1 cellular context compared by ENCODE assay signal in the genomic region with DNA sequence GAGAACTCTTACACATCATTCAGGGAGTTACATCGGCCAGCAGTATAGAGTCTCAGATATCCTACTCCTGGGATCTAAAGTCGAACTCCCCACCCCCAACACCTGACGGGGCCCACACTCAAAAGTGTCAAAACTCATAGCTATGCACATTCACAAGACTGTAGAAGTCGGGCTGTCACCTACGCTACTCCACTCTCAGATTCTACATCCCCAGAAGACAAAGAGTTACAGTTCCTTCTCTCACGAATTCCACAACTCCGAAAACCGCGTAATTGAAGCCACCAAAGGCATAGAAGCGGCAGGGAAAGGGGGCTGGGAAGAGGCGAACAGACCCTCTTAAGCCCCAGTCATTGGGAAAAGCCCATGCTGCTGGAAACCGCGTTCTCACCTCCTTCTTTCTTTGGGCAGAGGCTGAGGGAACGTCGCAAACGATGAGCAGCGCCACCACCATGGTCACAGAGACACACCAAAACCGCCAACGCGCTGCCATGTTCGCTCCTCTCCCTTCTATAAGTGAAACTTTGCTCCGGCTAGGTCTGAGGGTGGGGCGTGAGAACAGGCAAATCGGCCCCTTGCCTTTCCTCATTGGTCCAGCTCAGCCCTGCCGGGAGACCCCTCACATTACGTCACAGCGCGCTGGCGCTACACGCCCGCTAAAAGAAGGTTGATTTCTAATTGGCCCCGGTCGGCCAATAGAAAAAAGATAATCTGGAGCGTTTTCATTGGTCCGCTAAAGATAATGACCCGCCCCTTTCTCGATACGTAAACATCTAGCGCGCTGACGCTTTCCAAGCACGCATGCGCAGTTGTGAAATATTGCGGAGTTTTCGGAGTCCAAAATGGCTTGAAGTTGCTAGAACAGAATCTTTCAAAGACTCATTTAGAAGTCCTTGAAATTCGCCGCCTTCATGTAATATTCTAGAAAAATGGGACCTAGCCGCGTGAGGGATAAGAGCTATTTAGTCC.
TF ChIP-seq lines count a peak whose summit lies in the region.

A gene (minus strand): TSS at position 515 of the 966 bp plus-strand sequence. CDS start 25 bp downstream, at position 490.

TF ChIP-seq in HepG2, 621 proteins besides CTCF, POLR2A, EP300 and RAD21 (continued from another document and continues in another):
- TF ChIP-seq, protein P1, sequence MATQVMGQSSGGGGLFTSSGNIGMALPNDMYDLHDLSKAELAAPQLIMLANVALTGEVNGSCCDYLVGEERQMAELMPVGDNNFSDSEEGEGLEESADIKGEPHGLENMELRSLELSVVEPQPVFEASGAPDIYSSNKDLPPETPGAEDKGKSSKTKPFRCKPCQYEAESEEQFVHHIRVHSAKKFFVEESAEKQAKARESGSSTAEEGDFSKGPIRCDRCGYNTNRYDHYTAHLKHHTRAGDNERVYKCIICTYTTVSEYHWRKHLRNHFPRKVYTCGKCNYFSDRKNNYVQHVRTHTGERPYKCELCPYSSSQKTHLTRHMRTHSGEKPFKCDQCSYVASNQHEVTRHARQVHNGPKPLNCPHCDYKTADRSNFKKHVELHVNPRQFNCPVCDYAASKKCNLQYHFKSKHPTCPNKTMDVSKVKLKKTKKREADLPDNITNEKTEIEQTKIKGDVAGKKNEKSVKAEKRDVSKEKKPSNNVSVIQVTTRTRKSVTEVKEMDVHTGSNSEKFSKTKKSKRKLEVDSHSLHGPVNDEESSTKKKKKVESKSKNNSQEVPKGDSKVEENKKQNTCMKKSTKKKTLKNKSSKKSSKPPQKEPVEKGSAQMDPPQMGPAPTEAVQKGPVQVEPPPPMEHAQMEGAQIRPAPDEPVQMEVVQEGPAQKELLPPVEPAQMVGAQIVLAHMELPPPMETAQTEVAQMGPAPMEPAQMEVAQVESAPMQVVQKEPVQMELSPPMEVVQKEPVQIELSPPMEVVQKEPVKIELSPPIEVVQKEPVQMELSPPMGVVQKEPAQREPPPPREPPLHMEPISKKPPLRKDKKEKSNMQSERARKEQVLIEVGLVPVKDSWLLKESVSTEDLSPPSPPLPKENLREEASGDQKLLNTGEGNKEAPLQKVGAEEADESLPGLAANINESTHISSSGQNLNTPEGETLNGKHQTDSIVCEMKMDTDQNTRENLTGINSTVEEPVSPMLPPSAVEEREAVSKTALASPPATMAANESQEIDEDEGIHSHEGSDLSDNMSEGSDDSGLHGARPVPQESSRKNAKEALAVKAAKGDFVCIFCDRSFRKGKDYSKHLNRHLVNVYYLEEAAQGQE (IDR thresholded peaks at IDR 0.05; ENCODE audit: borderline replicate concordance in 1 of 2, low read depth in 1 of 2, low read length in 2 of 2), result no peak
- no peak for TF ChIP-seq PTBP1 (IDR thresholded peaks at IDR 0.05; ENCODE audit: low read depth, low read length, poor library complexity, severe bottlenecking)
- TF ChIP-seq, protein P2, sequence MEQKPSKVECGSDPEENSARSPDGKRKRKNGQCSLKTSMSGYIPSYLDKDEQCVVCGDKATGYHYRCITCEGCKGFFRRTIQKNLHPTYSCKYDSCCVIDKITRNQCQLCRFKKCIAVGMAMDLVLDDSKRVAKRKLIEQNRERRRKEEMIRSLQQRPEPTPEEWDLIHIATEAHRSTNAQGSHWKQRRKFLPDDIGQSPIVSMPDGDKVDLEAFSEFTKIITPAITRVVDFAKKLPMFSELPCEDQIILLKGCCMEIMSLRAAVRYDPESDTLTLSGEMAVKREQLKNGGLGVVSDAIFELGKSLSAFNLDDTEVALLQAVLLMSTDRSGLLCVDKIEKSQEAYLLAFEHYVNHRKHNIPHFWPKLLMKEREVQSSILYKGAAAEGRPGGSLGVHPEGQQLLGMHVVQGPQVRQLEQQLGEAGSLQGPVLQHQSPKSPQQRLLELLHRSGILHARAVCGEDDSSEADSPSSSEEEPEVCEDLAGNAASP (CRISPR knock-in tag; IDR thresholded peaks at IDR 0.05; ENCODE audit: borderline replicate concordance), result no peak
- TF ChIP-seq NCOR1 (IDR thresholded peaks at IDR 0.05; ENCODE audit: borderline replicate concordance, low read length), result no peak
- no peak for TF ChIP-seq ZFP62 (CRISPR knock-in tag; IDR thresholded peaks at IDR 0.05)
- no peak for TF ChIP-seq ZNF766 (CRISPR knock-in tag; IDR thresholded peaks at IDR 0.05; ENCODE audit: borderline replicate concordance)
- TF ChIP-seq, protein P3, sequence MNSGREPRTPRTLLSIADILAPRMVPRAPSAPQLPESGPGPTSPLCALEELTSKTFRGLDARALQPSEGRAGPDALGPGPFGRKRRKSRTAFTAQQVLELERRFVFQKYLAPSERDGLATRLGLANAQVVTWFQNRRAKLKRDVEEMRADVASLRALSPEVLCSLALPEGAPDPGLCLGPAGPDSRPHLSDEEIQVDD (CRISPR knock-in tag; IDR thresholded peaks at IDR 0.05; ENCODE audit: borderline replicate concordance), result no peak
- TF ChIP-seq FOXK2 (IDR thresholded peaks at IDR 0.05), result peak; percentile 41; the same call in 1 of the 2 replicates
- TF ChIP-seq SCMH1 (CRISPR knock-in tag; IDR thresholded peaks at IDR 0.05; ENCODE audit: borderline replicate concordance), result no peak
- no peak for TF ChIP-seq ZNF577 (CRISPR knock-in tag; IDR thresholded peaks at IDR 0.05; ENCODE audit: borderline replicate concordance, low read depth)
- TF ChIP-seq, protein P4, sequence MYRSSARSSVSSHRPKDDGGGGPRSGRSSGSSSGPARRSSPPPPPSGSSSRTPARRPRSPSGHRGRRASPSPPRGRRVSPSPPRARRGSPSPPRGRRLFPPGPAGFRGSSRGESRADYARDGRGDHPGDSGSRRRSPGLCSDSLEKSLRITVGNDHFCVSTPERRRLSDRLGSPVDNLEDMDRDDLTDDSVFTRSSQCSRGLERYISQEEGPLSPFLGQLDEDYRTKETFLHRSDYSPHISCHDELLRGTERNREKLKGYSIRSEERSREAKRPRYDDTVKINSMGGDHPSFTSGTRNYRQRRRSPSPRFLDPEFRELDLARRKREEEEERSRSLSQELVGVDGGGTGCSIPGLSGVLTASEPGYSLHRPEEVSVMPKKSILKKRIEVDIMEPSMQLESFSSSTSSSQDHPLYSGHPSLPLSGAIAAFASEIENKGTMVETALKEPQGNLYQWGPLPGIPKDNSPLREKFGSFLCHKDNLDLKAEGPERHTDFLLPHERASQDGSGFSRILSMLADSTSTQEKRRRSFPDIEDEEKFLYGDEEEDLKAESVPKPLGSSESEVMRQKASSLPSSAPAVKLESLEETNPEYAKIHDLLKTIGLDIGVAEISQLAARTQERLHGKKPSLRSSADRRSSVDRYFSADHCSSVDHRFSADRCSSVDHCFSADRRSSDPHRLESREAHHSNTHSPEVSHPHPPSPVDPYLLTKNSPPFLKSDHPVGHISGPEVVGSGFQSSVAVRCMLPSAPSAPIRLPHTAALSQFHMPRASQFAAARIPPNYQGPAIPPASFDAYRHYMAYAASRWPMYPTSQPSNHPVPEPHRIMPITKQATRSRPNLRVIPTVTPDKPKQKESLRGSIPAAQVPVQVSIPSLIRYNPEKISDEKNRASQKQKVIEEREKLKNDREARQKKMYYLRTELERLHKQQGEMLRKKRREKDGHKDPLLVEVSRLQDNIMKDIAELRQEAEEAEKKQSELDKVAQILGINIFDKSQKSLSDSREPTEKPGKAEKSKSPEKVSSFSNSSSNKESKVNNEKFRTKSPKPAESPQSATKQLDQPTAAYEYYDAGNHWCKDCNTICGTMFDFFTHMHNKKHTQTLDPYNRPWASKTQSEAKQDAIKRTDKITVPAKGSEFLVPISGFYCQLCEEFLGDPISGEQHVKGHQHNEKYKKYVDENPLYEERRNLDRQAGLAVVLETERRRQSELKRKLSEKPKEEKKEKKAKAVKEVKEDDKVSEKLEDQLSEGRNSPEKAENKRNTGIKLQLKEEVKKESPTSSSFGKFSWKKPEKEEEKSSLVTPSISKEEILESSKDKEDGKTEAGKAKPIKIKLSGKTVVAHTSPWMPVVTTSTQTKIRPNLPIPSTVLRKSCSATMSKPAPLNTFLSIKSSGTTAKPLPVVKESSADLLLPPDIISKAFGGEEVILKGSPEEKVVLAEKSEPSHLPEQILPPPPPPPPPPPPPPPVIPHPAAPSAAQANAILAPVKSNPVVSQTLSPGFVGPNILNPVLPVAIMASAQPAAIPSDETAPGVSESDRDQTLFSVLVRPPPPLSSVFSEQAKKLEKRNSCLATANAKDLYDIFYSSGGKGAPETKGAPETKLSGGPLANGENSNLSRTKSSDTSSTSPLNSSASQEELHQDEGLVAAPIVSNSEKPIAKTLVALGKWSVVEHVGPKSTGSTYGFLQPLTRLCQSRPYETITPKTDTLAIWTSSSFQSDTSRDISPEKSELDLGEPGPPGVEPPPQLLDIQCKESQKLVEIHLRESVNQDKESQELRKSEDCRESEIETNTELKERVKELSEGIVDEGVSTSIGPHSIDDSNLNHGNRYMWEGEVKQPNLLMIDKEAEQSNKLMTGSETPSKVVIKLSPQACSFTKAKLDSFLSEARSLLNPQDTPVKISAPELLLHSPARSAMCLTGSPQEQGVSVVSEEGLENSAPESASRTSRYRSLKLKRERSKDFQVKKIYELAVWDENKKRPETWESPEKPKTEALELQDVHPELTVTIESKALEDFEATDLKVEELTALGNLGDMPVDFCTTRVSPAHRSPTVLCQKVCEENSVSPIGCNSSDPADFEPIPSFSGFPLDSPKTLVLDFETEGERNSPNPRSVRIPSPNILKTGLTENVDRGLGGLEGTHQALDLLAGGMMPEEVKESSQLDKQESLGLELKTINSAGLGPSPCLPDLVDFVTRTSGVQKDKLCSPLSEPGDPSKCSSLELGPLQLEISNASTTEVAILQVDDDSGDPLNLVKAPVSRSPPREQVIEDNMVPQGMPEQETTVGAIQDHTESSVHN (CRISPR knock-in tag; IDR thresholded peaks at IDR 0.05), result no peak
- no peak for TF ChIP-seq HNRNPUL1 (IDR thresholded peaks at IDR 0.05; ENCODE audit: low read depth, low read length)
- TF ChIP-seq TCF7L2 (IDR thresholded peaks at IDR 0.05; ENCODE audit: low read depth, low read length), result no peak
- TF ChIP-seq ZNF256 (CRISPR knock-in tag; conservative IDR thresholded peaks at IDR 0.05), result no peak
- TF ChIP-seq ZSCAN30 (CRISPR knock-in tag; IDR thresholded peaks at IDR 0.05), result no peak
- no peak for TF ChIP-seq ZNF530 (CRISPR knock-in tag; IDR thresholded peaks at IDR 0.05; ENCODE audit: low read depth)
- TF ChIP-seq RFX5 (IDR thresholded peaks at IDR 0.05; ENCODE audit: low read depth, low read length), result peak; percentile 64; the same call in 1 of the 2 replicates
- TF ChIP-seq ARNT (IDR thresholded peaks at IDR 0.05), result no peak
- no peak for TF ChIP-seq ZNF782 (CRISPR knock-in tag; IDR thresholded peaks at IDR 0.05; ENCODE audit: borderline replicate concordance)
- no peak for TF ChIP-seq PPARG (CRISPR knock-in tag; conservative IDR thresholded peaks at IDR 0.05)
- TF ChIP-seq, protein P5, sequence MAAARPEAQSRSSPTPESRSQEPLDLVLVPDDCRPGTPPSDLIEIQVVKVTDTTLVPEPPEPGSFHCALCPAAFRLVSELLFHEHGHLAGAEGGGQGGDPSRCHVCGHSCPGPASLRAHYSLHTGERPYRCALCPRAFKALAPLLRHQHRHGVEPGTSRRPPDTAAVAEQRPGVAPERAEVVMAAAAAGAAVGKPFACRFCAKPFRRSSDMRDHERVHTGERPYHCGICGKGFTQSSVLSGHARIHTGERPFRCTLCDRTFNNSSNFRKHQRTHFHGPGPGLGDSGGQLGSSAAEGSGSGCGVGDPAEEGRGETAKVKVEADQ (CRISPR knock-in tag; IDR thresholded peaks at IDR 0.05; ENCODE audit: borderline replicate concordance), result no peak
- TF ChIP-seq ZNF761 (CRISPR knock-in tag; conservative IDR thresholded peaks at IDR 0.05), result no peak
- no peak for TF ChIP-seq ZNF557 (CRISPR knock-in tag; IDR thresholded peaks at IDR 0.05)
- no peak for TF ChIP-seq RBM39 (IDR thresholded peaks at IDR 0.05; ENCODE audit: low read depth, low read length, poor library complexity, severe bottlenecking)
- TF ChIP-seq NFKBIZ (CRISPR knock-in tag; IDR thresholded peaks at IDR 0.05), result no peak
- TF ChIP-seq RCOR2 (CRISPR knock-in tag; IDR thresholded peaks at IDR 0.05), result no peak
- TF ChIP-seq ZNF335 (CRISPR knock-in tag; IDR thresholded peaks at IDR 0.05), result no peak
- TF ChIP-seq ZFP90 (CRISPR knock-in tag; IDR thresholded peaks at IDR 0.05; ENCODE audit: borderline replicate concordance), result no peak
- TF ChIP-seq TCF12 (IDR thresholded peaks at IDR 0.05), result no peak
- TF ChIP-seq TCF12 (CRISPR knock-in tag; IDR thresholded peaks at IDR 0.05), result no peak
- no peak for TF ChIP-seq MAFG (CRISPR knock-in tag; IDR thresholded peaks at IDR 0.05)
- TF ChIP-seq, protein P6, sequence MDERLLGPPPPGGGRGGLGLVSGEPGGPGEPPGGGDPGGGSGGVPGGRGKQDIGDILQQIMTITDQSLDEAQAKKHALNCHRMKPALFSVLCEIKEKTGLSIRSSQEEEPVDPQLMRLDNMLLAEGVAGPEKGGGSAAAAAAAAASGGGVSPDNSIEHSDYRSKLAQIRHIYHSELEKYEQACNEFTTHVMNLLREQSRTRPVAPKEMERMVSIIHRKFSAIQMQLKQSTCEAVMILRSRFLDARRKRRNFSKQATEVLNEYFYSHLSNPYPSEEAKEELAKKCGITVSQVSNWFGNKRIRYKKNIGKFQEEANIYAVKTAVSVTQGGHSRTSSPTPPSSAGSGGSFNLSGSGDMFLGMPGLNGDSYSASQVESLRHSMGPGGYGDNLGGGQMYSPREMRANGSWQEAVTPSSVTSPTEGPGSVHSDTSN (CRISPR knock-in tag; IDR thresholded peaks at IDR 0.05), result no peak
- TF ChIP-seq ELF3 (CRISPR knock-in tag; IDR thresholded peaks at IDR 0.05), result no peak
- no peak for TF ChIP-seq JUN (CRISPR knock-in tag; IDR thresholded peaks at IDR 0.05)
- TF ChIP-seq ZNF143 (CRISPR knock-in tag; IDR thresholded peaks at IDR 0.05), result no peak
- TF ChIP-seq CENPX (CRISPR knock-in tag; IDR thresholded peaks at IDR 0.05), result no peak
- TF ChIP-seq, protein P7, sequence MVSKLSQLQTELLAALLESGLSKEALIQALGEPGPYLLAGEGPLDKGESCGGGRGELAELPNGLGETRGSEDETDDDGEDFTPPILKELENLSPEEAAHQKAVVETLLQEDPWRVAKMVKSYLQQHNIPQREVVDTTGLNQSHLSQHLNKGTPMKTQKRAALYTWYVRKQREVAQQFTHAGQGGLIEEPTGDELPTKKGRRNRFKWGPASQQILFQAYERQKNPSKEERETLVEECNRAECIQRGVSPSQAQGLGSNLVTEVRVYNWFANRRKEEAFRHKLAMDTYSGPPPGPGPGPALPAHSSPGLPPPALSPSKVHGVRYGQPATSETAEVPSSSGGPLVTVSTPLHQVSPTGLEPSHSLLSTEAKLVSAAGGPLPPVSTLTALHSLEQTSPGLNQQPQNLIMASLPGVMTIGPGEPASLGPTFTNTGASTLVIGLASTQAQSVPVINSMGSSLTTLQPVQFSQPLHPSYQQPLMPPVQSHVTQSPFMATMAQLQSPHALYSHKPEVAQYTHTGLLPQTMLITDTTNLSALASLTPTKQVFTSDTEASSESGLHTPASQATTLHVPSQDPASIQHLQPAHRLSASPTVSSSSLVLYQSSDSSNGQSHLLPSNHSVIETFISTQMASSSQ (IDR thresholded peaks at IDR 0.05; ENCODE audit: low read depth), result no peak
- TF ChIP-seq, protein P7 (CRISPR knock-in tag; IDR thresholded peaks at IDR 0.05; ENCODE audit: borderline replicate concordance), result no peak
- no peak for TF ChIP-seq ZFP36 (IDR thresholded peaks at IDR 0.05; ENCODE audit: borderline replicate concordance, low read depth, low read length, partially characterized antibody)
